20 cellular contexts compared by ENCODE assay signal in the genomic region with DNA sequence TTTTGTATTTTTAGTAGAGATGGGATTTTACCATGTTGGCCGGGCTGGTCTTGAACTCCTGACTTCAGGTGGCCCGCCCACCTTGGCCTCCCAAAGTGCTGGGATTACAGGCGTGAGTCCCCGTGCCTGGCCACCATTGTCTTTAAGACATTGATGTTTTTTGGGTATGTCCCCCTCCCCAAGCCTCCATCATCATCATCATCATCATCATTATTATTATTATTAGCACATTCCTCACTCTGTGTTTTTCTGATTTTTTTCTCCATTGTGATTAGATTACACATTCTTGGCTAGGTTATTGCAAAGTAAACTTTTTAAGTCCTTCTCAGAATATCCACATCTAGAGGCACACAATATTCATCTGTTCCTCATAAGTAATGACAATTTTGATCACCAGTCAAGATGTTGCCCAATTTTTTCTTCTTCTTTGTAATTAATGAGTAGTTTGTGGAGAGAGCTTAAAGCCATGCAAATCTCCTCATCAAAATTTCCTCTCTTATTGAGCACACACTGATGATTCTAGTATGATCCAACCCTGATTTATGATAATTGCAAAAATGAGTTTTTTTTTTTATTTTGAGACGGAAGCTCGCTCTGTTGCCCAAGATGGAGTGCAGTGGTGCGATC. TPM values are rescaled to one million over a fixed set of nuclear protein-coding genes. Genes with fewer than 3 reads are reported as not detected.
DNase-seq lines count a peak whose midpoint lies in the region; ATAC-seq, FAIRE-seq and TF ChIP-seq lines count a peak whose summit lies in the region.
"Had no signal": no experiment of that assay in that cellular context is flagged by ENCODE, and none has a peak within 500 bp of the region (broad histone marks: within the 10 kb centered on the region; RNA-seq: fewer than 3 reads in every experiment).

No MANE protein-coding gene starts in this region.

- TF ChIP-seq RAD21 in HepG2 (CRISPR knock-in tag; IDR thresholded peaks at IDR 0.05) = no peak

- ATAC-seq in HepG2 (no peak), right lobe of liver (no peak), RWPE2 (ENCODE audit: low read depth) (no peak), HG02571 (IDR thresholded peaks at IDR 0.05; ENCODE audit: unreplicated experiment) (no peak)
- no peak for ATAC-seq in effector memory CD8-positive, alpha-beta T cell (replicated peaks)
- no peak for ATAC-seq in stimulated activated naive CD8-positive, alpha-beta T cell treated with anti-CD3 and anti-CD28 coated beads, Interleukin-15, amount 100 ng/mL, for 72 hours
- ATAC-seq: left ventricle myocardium superior, sciatic nerve had no signal

- TF ChIP-seq EP300 in HepG2 (IDR thresholded peaks at IDR 0.05; ENCODE audit: low read depth in 2 of 2, low read length in 2 of 2) (no peak), HepG2 (CRISPR knock-in tag; IDR thresholded peaks at IDR 0.05; ENCODE audit: borderline replicate concordance) (no peak)

- H2AFZ ChIP-seq in HepG2 (ENCODE audit: low read length) = no peak overlapping the region

- no peak overlapping the region for H3K9ac ChIP-seq in HepG2 (ENCODE audit: insufficient read depth, low read depth, low read length)

- peaks cover 37 to 64% of the 10 kb centered on the region in 2 donors for H3K4me1 Mint-ChIP-seq in effector memory CD8-positive, alpha-beta T cell (ENCODE audit: low read depth in 2 of 2)
- H3K4me1 Mint-ChIP-seq in stimulated activated naive CD8-positive, alpha-beta T cell treated with anti-CD3 and anti-CD28 coated beads, Interleukin-15, amount 100 ng/mL, for 72 hours = peaks cover 70% of the 10 kb centered on the region

- H3K4me3 ChIP-seq in HepG2 (replicated peaks in 1 of 3; ENCODE audit: insufficient read depth in 1 of 3, low read depth in 2 of 3, low read length in 3 of 3) (no peak overlapping the region), right lobe of liver (no peak overlapping the region), RWPE2 (ENCODE audit: severe bottlenecking) (no peak overlapping the region), MG63 (no peak overlapping the region)
- H3K4me3 ChIP-seq: esophagus muscularis mucosa, uterus had no signal

- H3K9me3 ChIP-seq in HepG2 (ENCODE audit: low read length) (no peaks in the 10 kb centered on the region), right lobe of liver (no peaks in the 10 kb centered on the region), RWPE2 (ENCODE audit: severe bottlenecking) (no peaks in the 10 kb centered on the region), MG63 (no peaks in the 10 kb centered on the region)
- H3K9me3 ChIP-seq: esophagus muscularis mucosa, uterus had no signal

- H3K27ac Mint-ChIP-seq in effector memory CD8-positive, alpha-beta T cell = peak overlapping the region in 1 of 2 donors; percentile 24
- peak overlapping the region; percentile 30 to 83 for H3K27ac Mint-ChIP-seq in stimulated activated naive CD8-positive, alpha-beta T cell treated with anti-CD3 and anti-CD28 coated beads, Interleukin-15, amount 100 ng/mL, for 72 hours

- H3K36me3 Mint-ChIP-seq in effector memory CD8-positive, alpha-beta T cell (ENCODE audit: insufficient read depth) = peaks cover 53% of the 10 kb centered on the region

- DNase-seq in HepG2 (ENCODE audit: low spot score) (no peak), right lobe of liver (no peak), RWPE2 (ENCODE audit: low spot score) (no peak), ACHN (no peak), MG63 (no peak)
- DNase-seq in effector memory CD8-positive, alpha-beta T cell = no peak
- no peak for DNase-seq in stimulated activated naive CD8-positive, alpha-beta T cell treated with anti-CD3 and anti-CD28 coated beads, Interleukin-15, amount 100 ng/mL, for 72 hours
- DNase-seq: AML-193; amygdala; caudate nucleus; glutamatergic neuron; H9; left ventricle myocardium superior; NCI-H2029; NCI-H446 treated with DMSO at 0.1 percent for 48 hours; NK-92 treated with Interleukin-12 subunit alpha and Interleukin-12 subunit beta, amount 100 ng/mL, for 24 hours; uterus had no signal

- no peaks in the 10 kb centered on the region for H3K27me3 Mint-ChIP-seq in effector memory CD8-positive, alpha-beta T cell
- H3K27me3 Mint-ChIP-seq in stimulated activated naive CD8-positive, alpha-beta T cell treated with anti-CD3 and anti-CD28 coated beads, Interleukin-15, amount 100 ng/mL, for 72 hours = no peaks in the 10 kb centered on the region

- H3K27me3 ChIP-seq in HepG2 (ENCODE audit: control insufficient read depth in 1 of 2, insufficient read depth in 2 of 2, low read length in 2 of 2) (no peaks in the 10 kb centered on the region), right lobe of liver (no peaks in the 10 kb centered on the region), RWPE2 (ENCODE audit: insufficient read depth, poor library complexity, severe bottlenecking) (no peaks in the 10 kb centered on the region), MG63 (no peaks in the 10 kb centered on the region)
- H3K27me3 ChIP-seq: esophagus muscularis mucosa, uterus had no signal

- CTCF ChIA-PET in HepG2 (lab: Yijun Ruan, JAX; ENCODE audit: low intra/inter-chr PET ratio, low total read pairs) = no interaction called here

- POLR2A ChIA-PET in HepG2 (lab: Yijun Ruan, JAX) = no interaction called here

- no peaks in the 10 kb centered on the region for H3K9me3 Mint-ChIP-seq in effector memory CD8-positive, alpha-beta T cell
- H3K9me3 Mint-ChIP-seq in stimulated activated naive CD8-positive, alpha-beta T cell treated with anti-CD3 and anti-CD28 coated beads, Interleukin-15, amount 100 ng/mL, for 72 hours = no peaks in the 10 kb centered on the region
- H3K9me3 Mint-ChIP-seq: H9 had no signal

- WGBS in HepG2 (ENCODE audit: low lambda C conversion rate) = 98% methylated on average over 7 of the region's 7 CpGs
- 94% methylated on average over 3 of the region's 7 CpGs for WGBS in right lobe of liver (ENCODE audit: insufficient coverage, low coverage, low lambda C conversion rate, missing lambda C conversion rate)

- H4K20me1 ChIP-seq in HepG2 (ENCODE audit: insufficient read depth, low read length) = no peaks in the 10 kb centered on the region; the same call in 1 of the 2 replicates

- intact Hi-C loops in HepG2 (cut with micrococcal nuclease; ENCODE audit: unreplicated experiment) = no loop called here
- intact Hi-C loops in right lobe of liver (cut with DNase I) = no loop called here

- H3K27ac ChIP-seq in HepG2 (ENCODE audit: extremely low read length, insufficient read depth, low read length) (no peak overlapping the region), right lobe of liver (no peak overlapping the region), RWPE2 (ENCODE audit: poor library complexity, severe bottlenecking) (peak overlapping the region; percentile 85)
- H3K27ac ChIP-seq: esophagus muscularis mucosa, uterus had no signal

- H3K36me3 ChIP-seq in HepG2 (replicated peaks in 1 of 2; ENCODE audit: control insufficient read depth in 1 of 2, insufficient read depth in 2 of 2, low read length in 2 of 2) (peaks cover 0 to 25% of the 10 kb centered on the region in 2 experiments), right lobe of liver (peaks cover 0 to 21% (median 0%) of the 10 kb centered on the region in 4 donors), RWPE2 (ENCODE audit: low read depth) (peaks cover 17% of the 10 kb centered on the region), MG63 (peaks cover 19% of the 10 kb centered on the region)
- H3K36me3 ChIP-seq: uterus had no signal

- in situ Hi-C loops in HepG2 (cut with HindIII; ENCODE audit: extremely low pct_ligation_motif_present, low pct_unique_long_range_greater_than_20kb) = no loop called here
- in situ Hi-C loops in ACHN (cut with HindIII; ENCODE audit: low pct_ligation_motif_present, low pct_unique_long_range_greater_than_20kb, low sequenced_read_pairs) = no loop called here

- H3K4me1 ChIP-seq in HepG2 (ENCODE audit: insufficient read depth, low read length) (no peaks in the 10 kb centered on the region), right lobe of liver (peaks cover 0 to 16% (median 7%) of the 10 kb centered on the region in 4 donors), RWPE2 (ENCODE audit: insufficient read depth, poor library complexity, severe bottlenecking) (peaks cover 18% of the 10 kb centered on the region)
- H3K4me1 ChIP-seq: uterus had no signal

- peaks cover 39% of the 10 kb centered on the region for H3K79me2 ChIP-seq in HepG2 (ENCODE audit: insufficient read depth, low read length)

- FAIRE-seq in HepG2 (lab: Jason Lieb, UNC) = no peak

- no TSS peak for BruUV-seq in HepG2 (replicated peaks; lab: Mats Ljungman, UMichigan)

- no peak for TF ChIP-seq CTCF in HepG2 (CRISPR knock-in tag; IDR thresholded peaks at IDR 0.05)
- TF ChIP-seq CTCF in right lobe of liver (IDR thresholded peaks at IDR 0.05) = no peak
- no peak for TF ChIP-seq CTCF in RWPE2 (IDR thresholded peaks at IDR 0.05; ENCODE audit: poor library complexity, severe bottlenecking)

- no peak overlapping the region for H3K4me2 ChIP-seq in HepG2 (ENCODE audit: low read depth, low read length)

- TF ChIP-seq POLR2A in HepG2 (IDR thresholded peaks at IDR 0.05; ENCODE audit: insufficient read depth in 1 of 2, low read depth in 2 of 2, low read length in 2 of 2) (no peak), right lobe of liver (IDR thresholded peaks at IDR 0.05) (no peak)

- peak overlapping the region; percentile 46 to 59 for H3K4me3 Mint-ChIP-seq in effector memory CD8-positive, alpha-beta T cell
- H3K4me3 Mint-ChIP-seq in stimulated activated naive CD8-positive, alpha-beta T cell treated with anti-CD3 and anti-CD28 coated beads, Interleukin-15, amount 100 ng/mL, for 72 hours = peak overlapping the region in 1 of 2 donors; percentile 8
- H3K4me3 Mint-ChIP-seq: H9 had no signal

RNA-seq across cellular contexts. Expression of gene EPC1, which starts 47.5 kb away (rescaled TPM):
- total RNA-seq in HepG2 (2016; rRNA removed; fragmentation: Illumina TruSeq; extraction: Trizol) = 23.6 and 28.7 TPM in 2 replicates
- 18.0 and 19.2 TPM in 2 replicates for total RNA-seq in HepG2 (2016; cell fraction: cytosol; rRNA removed; fragmentation: Illumina TruSeq; extraction: Trizol; ENCODE audit: low read depth)
- 25.1 and 29.8 TPM in 2 replicates for total RNA-seq in HepG2 (2016; cell fraction: insoluble cytoplasmic fraction; rRNA removed; fragmentation: Illumina TruSeq; extraction: Trizol)
- total RNA-seq in HepG2 (2016; cell fraction: membrane; rRNA removed; fragmentation: Illumina TruSeq; extraction: Trizol) = 26.1 and 31.2 TPM in 2 replicates
- total RNA-seq in HepG2 (2016; cell fraction: nucleus; rRNA removed; fragmentation: Illumina TruSeq; extraction: Trizol) = 55.1 and 59.9 TPM in 2 replicates
- polyA plus RNA-seq in HepG2 (2011; rRNA removed) = 39.2 and 44.2 TPM in 2 replicates
- polyA plus RNA-seq in HepG2 (2011; cell fraction: cytosol; rRNA removed) = 24.6 and 24.8 TPM in 2 replicates
- polyA plus RNA-seq in HepG2 (2011; cell fraction: nucleus; rRNA removed) = 51.1 and 64.3 TPM in 2 replicates
- 11.5 and 11.9 TPM in 2 replicates for polyA plus RNA-seq in HepG2 (2012)
- 20.3 and 20.7 TPM in 2 replicates for polyA plus RNA-seq in HepG2 (2016; cell fraction: cytosol; fragmentation: Illumina TruSeq; extraction: Trizol; ENCODE audit: low read depth)
- polyA plus RNA-seq in HepG2 (2016; cell fraction: insoluble cytoplasmic fraction; fragmentation: Illumina TruSeq; extraction: Trizol; ENCODE audit: low read depth) = 22.1 and 22.7 TPM in 2 replicates
- polyA plus RNA-seq in HepG2 (2016; cell fraction: membrane; fragmentation: Illumina TruSeq; extraction: Trizol; ENCODE audit: low read depth) = 22.4 and 25.4 TPM in 2 replicates
- 67.0 and 70.2 TPM in 2 replicates for polyA plus RNA-seq in HepG2 (2016; cell fraction: nucleus; fragmentation: Illumina TruSeq; extraction: Trizol; ENCODE audit: insufficient read depth, low read depth)
- polyA minus RNA-seq in HepG2 (2011; rRNA and poly(A)+ RNA removed; ENCODE audit: low replicate concordance) = 49.8 and 55.1 TPM in 2 replicates
- 15.8 and 17.6 TPM in 2 replicates for polyA minus RNA-seq in HepG2 (2011; cell fraction: cytosol; rRNA and poly(A)+ RNA removed)
- polyA minus RNA-seq in HepG2 (2011; cell fraction: nucleus; rRNA and poly(A)+ RNA removed) = 112 and 118 TPM in 2 replicates
- total RNA-seq in right lobe of liver = 10 to 100 TPM; 10.5 to 14.6 (median 12.4) TPM
- total RNA-seq in MG63 (2014; rRNA removed; shearing (Covaris generic); ENCODE audit: low replicate concordance) = 4.7 and 9.3 TPM in 2 replicates
